In the genomic region with DNA sequence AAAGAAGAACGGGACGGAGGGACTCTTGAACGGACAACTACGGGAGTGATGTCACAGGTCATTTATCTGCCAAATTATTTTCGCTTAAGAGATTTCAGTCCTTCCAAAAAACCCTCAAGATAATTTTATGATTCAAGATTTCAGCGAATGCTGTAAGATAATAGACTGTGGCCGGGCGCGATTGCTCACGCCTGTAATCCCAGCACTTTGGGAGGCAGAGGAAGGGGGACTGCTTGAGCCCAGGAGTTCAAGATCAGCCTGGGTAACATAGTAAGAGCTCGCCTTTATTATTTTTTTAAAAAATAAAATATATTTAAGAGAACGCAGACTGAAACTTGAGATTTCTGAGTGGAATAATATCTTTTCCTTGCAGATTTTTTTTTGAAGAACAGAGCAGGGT, we compare ENCODE assay signal across 1 cellular context.
TF ChIP-seq lines count a peak whose summit lies in the region.

No MANE protein-coding gene starts in this region.

TF ChIP-seq in endothelial cell of umbilical vein, 7 proteins besides CTCF, POLR2A, EP300 and RAD21:
- TF ChIP-seq, protein P1, sequence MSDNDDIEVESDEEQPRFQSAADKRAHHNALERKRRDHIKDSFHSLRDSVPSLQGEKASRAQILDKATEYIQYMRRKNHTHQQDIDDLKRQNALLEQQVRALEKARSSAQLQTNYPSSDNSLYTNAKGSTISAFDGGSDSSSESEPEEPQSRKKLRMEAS (IDR thresholded peaks at IDR 0.05; ENCODE audit: insufficient read depth, insufficient read length), result no peak
- no peak for TF ChIP-seq JUN (IDR thresholded peaks at IDR 0.05; ENCODE audit: borderline replicate concordance, insufficient read depth, insufficient read length, low read depth)
- TF ChIP-seq GATA2 (IDR thresholded peaks at IDR 0.05; ENCODE audit: insufficient read depth, insufficient read length, low read depth, low read length), result no peak
- TF ChIP-seq POLR2AphosphoS5 (IDR thresholded peaks at IDR 0.05; ENCODE audit: insufficient read depth, low read depth, low read length), result no peak
- no peak for TF ChIP-seq FOS (IDR thresholded peaks at IDR 0.05; ENCODE audit: borderline replicate concordance, insufficient read depth, low read length)
- TF ChIP-seq EZH2 (IDR thresholded peaks at IDR 0.05; ENCODE audit: borderline replicate concordance, low read depth, low read length, severe bottlenecking), result no peak
